8 cellular contexts compared by ENCODE assay signal in genomic region chr1:200281451-200281850, GRCh38.
"Had no signal": no experiment of that assay in that cellular context is flagged by ENCODE, and none has a peak within 500 bp of the region (broad histone marks: within the 10 kb centered on the region; RNA-seq: fewer than 3 reads in every experiment).

No MANE protein-coding gene starts in this region.

- H3K4me2 ChIP-seq: GM23338, KMS-11 had no signal

- H3K9ac ChIP-seq: KMS-11 had no signal

- H3K4me3 ChIP-seq: GM23338, HAP-1 had no signal

- H3K4me1 ChIP-seq: HAP-1 had no signal

- FAIRE-seq: HTR-8/SVneo had no signal

- H3K27ac ChIP-seq: KMS-11 had no signal

- H3K36me3 ChIP-seq: HAP-1 had no signal

- DNase-seq: H7, HFFc6, IMR-90 had no signal

- H3K9me3 ChIP-seq: HAP-1 had no signal

- ATAC-seq: GM23338, HCT116 had no signal

- H2AFZ ChIP-seq: GM23338 had no signal
